18 cellular contexts compared by ENCODE assay signal in genomic region chr6:129102741-129103140, GRCh38.
A peak's percentile ranks its signal among the peaks of the same experiment; 100 is the strongest.
DNase-seq lines count a peak whose midpoint lies in the region; ATAC-seq and TF ChIP-seq lines count a peak whose summit lies in the region.
"Had no signal": no experiment of that assay in that cellular context is flagged by ENCODE, and none has a peak within 500 bp of the region (broad histone marks: within the 10 kb centered on the region; RNA-seq: fewer than 3 reads in every experiment).

No MANE protein-coding gene starts in this region.

- DNase-seq in PC-9 (no peak), fibroblast of pulmonary artery (ENCODE audit: low read depth) (peak; percentile 95), mucosa of descending colon (peak in 1 of 3 donors; percentile 8), anterior cingulate cortex (lab: John Stamatoyannopoulos, UW) (no peak), NCI-H1092 treated with DMSO at 0.1 percent for 48 hours (lab: John Stamatoyannopoulos, UW) (no peak), colonic mucosa (no peak)
- DNase-seq in activated CD4-positive, alpha-beta T cell treated with anti-CD3 and anti-CD28 coated beads, Interleukin-2, amount 10 ng/mL, durations not matched to agents 7 days and 5 days, result no peak
- DNase-seq: activated CD4-positive, alpha-beta T cell treated with anti-CD3 and anti-CD28 coated beads, Interleukin-2, amount 50 U/mL, for 4 hours; activated naive CD8-positive, alpha-beta T cell treated with anti-CD3 and anti-CD28 coated beads for 36 hours; activated T-cell treated with anti-CD3 and anti-CD28 coated beads, Interleukin-2, amount 50 U/mL, for 4 hours; head of caudate nucleus; islet precursor cell; midbrain; MV-4-11; NCI-H2081 treated with DMSO at 0.1 percent for 48 hours; stimulated activated CD4-positive, alpha-beta T cell treated with anti-CD3 and anti-CD28 coated beads, Interleukin-15, amount 100 ng/mL, for 24 hours had no signal

- H3K4me3 ChIP-seq in PC-9 (no peak overlapping the region), fibroblast of pulmonary artery (replicated peaks; ENCODE audit: low read depth, low read length) (no peak overlapping the region), mucosa of descending colon (no peak overlapping the region), skeletal muscle satellite cell (ENCODE audit: low read length) (no peak overlapping the region), colonic mucosa (no peak overlapping the region)

- H3K9ac ChIP-seq in skeletal muscle satellite cell (ENCODE audit: low read depth, low read length) (peak overlapping the region; percentile 15), colonic mucosa (ENCODE audit: low read depth in 2 of 2, low read length in 2 of 2) (peak overlapping the region in 1 of 2 donors; percentile 20)
- H3K9ac ChIP-seq: parathyroid adenoma had no signal

- H3K9me3 ChIP-seq in PC-9 (ENCODE audit: insufficient read depth, low read depth), result no peaks in the 10 kb centered on the region
- H3K9me3 ChIP-seq in mucosa of descending colon, result no peaks in the 10 kb centered on the region
- H3K9me3 ChIP-seq in skeletal muscle satellite cell (replicated peaks; ENCODE audit: low read length), result no peaks in the 10 kb centered on the region
- no peaks in the 10 kb centered on the region for H3K9me3 ChIP-seq in colonic mucosa

- H3K9me2 ChIP-seq in PC-9 (ENCODE audit: insufficient read depth), result peaks cover 8% of the 10 kb centered on the region; the same call in 1 of the 2 replicates

- H3K4me1 Mint-ChIP-seq in activated CD4-positive, alpha-beta T cell treated with anti-CD3 and anti-CD28 coated beads, Interleukin-2, amount 10 ng/mL, durations not matched to agents 7 days and 5 days, result no peaks in the 10 kb centered on the region
- H3K4me1 Mint-ChIP-seq: activated naive CD8-positive, alpha-beta T cell treated with anti-CD3 and anti-CD28 coated beads for 36 hours had no signal

- no peaks in the 10 kb centered on the region for H3K36me3 ChIP-seq in PC-9 (ENCODE audit: low read depth)
- H3K36me3 ChIP-seq in mucosa of descending colon (ENCODE audit: low read depth), result no peaks in the 10 kb centered on the region
- H3K36me3 ChIP-seq in skeletal muscle satellite cell (ENCODE audit: insufficient read depth, low read length), result no peaks in the 10 kb centered on the region
- no peaks in the 10 kb centered on the region for H3K36me3 ChIP-seq in colonic mucosa

- peak; percentile 15 for ATAC-seq in mucosa of descending colon
- ATAC-seq: activated T-cell treated with anti-CD3 and anti-CD28 coated beads, Interleukin-2, amount 50 U/mL, for 4 hours had no signal

- intact Hi-C loops in PC-9 (cut with micrococcal nuclease; ENCODE audit: unreplicated experiment), result no loop called here
- intact Hi-C loops in mucosa of descending colon (cut with DNase I, micrococcal nuclease), result no loop called here
- intact Hi-C loops in colonic mucosa (cut with DNase I), result no loop called here

- BruUV-seq in PC-9 (replicated peaks; lab: Mats Ljungman, UMichigan), result no TSS peak

- H3K4me2 ChIP-seq in PC-9 (no peak overlapping the region), skeletal muscle satellite cell (ENCODE audit: low read length) (no peak overlapping the region)

- TF ChIP-seq CTCF in PC-9 (conservative IDR thresholded peaks at IDR 0.05) (no peak), fibroblast of pulmonary artery (IDR thresholded peaks at IDR 0.05; ENCODE audit: low read length, missing control alignments) (no peak), mucosa of descending colon (IDR thresholded peaks at IDR 0.05) (no peak), colonic mucosa (IDR thresholded peaks at IDR 0.05) (no peak)

- H3K4me3 Mint-ChIP-seq in activated CD4-positive, alpha-beta T cell treated with anti-CD3 and anti-CD28 coated beads, Interleukin-2, amount 10 ng/mL, durations not matched to agents 7 days and 5 days, result no peak overlapping the region
- H3K4me3 Mint-ChIP-seq: activated naive CD8-positive, alpha-beta T cell treated with anti-CD3 and anti-CD28 coated beads for 36 hours; activated T-cell treated with anti-CD3 and anti-CD28 coated beads, Interleukin-2, amount 50 U/mL, for 4 hours had no signal

- H3K27ac ChIP-seq in PC-9 (no peak overlapping the region), colonic mucosa (no peak overlapping the region)
- H3K27ac ChIP-seq: parathyroid adenoma had no signal

- H2AFZ ChIP-seq in PC-9, result 0 out of 2 replicates have a peak overlapping the region, but pooled peaks have one; percentile 35
- H2AFZ ChIP-seq: parathyroid adenoma had no signal

- no peaks in the 10 kb centered on the region for H3K79me2 ChIP-seq in PC-9 (ENCODE audit: low read depth)
- H3K79me2 ChIP-seq: parathyroid adenoma had no signal

- H3K27me3 Mint-ChIP-seq in activated CD4-positive, alpha-beta T cell treated with anti-CD3 and anti-CD28 coated beads, Interleukin-2, amount 10 ng/mL, durations not matched to agents 7 days and 5 days, result no peaks in the 10 kb centered on the region

- H3K27me3 ChIP-seq in PC-9 (ENCODE audit: insufficient read depth, low read depth), result no peaks in the 10 kb centered on the region
- no peaks in the 10 kb centered on the region for H3K27me3 ChIP-seq in skeletal muscle satellite cell (ENCODE audit: control insufficient read depth, insufficient read depth, low read length)
- no peaks in the 10 kb centered on the region for H3K27me3 ChIP-seq in colonic mucosa

- no peaks in the 10 kb centered on the region for H4K20me1 ChIP-seq in PC-9 (ENCODE audit: insufficient read depth)

- CTCF ChIA-PET in PC-9 (lab: Charles Lee), result no interaction called here
- CTCF ChIA-PET in activated CD4-positive, alpha-beta T cell treated with anti-CD3 and anti-CD28 coated beads, Interleukin-2, amount 10 ng/mL, durations not matched to agents 7 days and 5 days (lab: Charles Lee), result no interaction called here

- H3K36me3 Mint-ChIP-seq in activated CD4-positive, alpha-beta T cell treated with anti-CD3 and anti-CD28 coated beads, Interleukin-2, amount 10 ng/mL, durations not matched to agents 7 days and 5 days (ENCODE audit: low read depth), result no peaks in the 10 kb centered on the region
- H3K36me3 Mint-ChIP-seq: activated naive CD8-positive, alpha-beta T cell treated with anti-CD3 and anti-CD28 coated beads for 36 hours had no signal

- no peaks in the 10 kb centered on the region for H3K9me3 Mint-ChIP-seq in activated CD4-positive, alpha-beta T cell treated with anti-CD3 and anti-CD28 coated beads, Interleukin-2, amount 10 ng/mL, durations not matched to agents 7 days and 5 days
- H3K9me3 Mint-ChIP-seq: activated naive CD8-positive, alpha-beta T cell treated with anti-CD3 and anti-CD28 coated beads for 36 hours; activated T-cell treated with anti-CD3 and anti-CD28 coated beads, Interleukin-2, amount 50 U/mL, for 4 hours had no signal

- H3K27ac Mint-ChIP-seq in activated CD4-positive, alpha-beta T cell treated with anti-CD3 and anti-CD28 coated beads, Interleukin-2, amount 10 ng/mL, durations not matched to agents 7 days and 5 days, result no peak overlapping the region
- H3K27ac Mint-ChIP-seq: activated naive CD8-positive, alpha-beta T cell treated with anti-CD3 and anti-CD28 coated beads for 36 hours had no signal

- POLR2A ChIA-PET in PC-9 (lab: Charles Lee; ENCODE audit: unreplicated experiment), result no interaction called here
- POLR2A ChIA-PET in activated CD4-positive, alpha-beta T cell treated with anti-CD3 and anti-CD28 coated beads, Interleukin-2, amount 10 ng/mL, durations not matched to agents 7 days and 5 days (lab: Charles Lee), result no interaction called here

- no peaks in the 10 kb centered on the region for H3F3A ChIP-seq in PC-9 (ENCODE audit: insufficient read depth, low read depth)

- H3K4me1 ChIP-seq in PC-9 (replicated peaks; ENCODE audit: insufficient read depth), result no peaks in the 10 kb centered on the region
- H3K4me1 ChIP-seq in mucosa of descending colon (ENCODE audit: low read depth), result no peaks in the 10 kb centered on the region
- H3K4me1 ChIP-seq in skeletal muscle satellite cell (ENCODE audit: control insufficient read depth, insufficient read depth, low read length), result peaks cover 36% of the 10 kb centered on the region
- H3K4me1 ChIP-seq in colonic mucosa, result no peaks in the 10 kb centered on the region
- H3K4me1 ChIP-seq: parathyroid adenoma had no signal
